ENCODE assay signal across 27 cellular contexts in genomic region chr17:64209356-64209941, GRCh38. TPM values are rescaled to one million over a fixed set of nuclear protein-coding genes. Genes with fewer than 3 reads are reported as not detected.
DNase-seq lines count a peak whose midpoint lies in the region; ATAC-seq, FAIRE-seq and TF ChIP-seq lines count a peak whose summit lies in the region.
"Had no signal": no experiment of that assay in that cellular context is flagged by ENCODE, and none has a peak within 500 bp of the region (broad histone marks: within the 10 kb centered on the region; RNA-seq: fewer than 3 reads in every experiment).

No MANE protein-coding gene starts in this region.

- no peaks in the 10 kb centered on the region for H3K27me3 Mint-ChIP-seq in WTC11 (ENCODE audit: low read depth)
- H3K27me3 Mint-ChIP-seq: activated CD8-positive, alpha-beta memory T cell treated with anti-CD3 and anti-CD28 coated beads, Interleukin-2, amount 10 ng/mL, durations not matched to agents 7 days and 5 days; stimulated activated naive CD8-positive, alpha-beta T cell treated with anti-CD3 and anti-CD28 coated beads, Interleukin-15, amount 100 ng/mL, for 72 hours had no signal

- H3K79me2 ChIP-seq in keratinocyte (ENCODE audit: control insufficient read depth, insufficient read depth, low read length), result peaks cover 54% of the 10 kb centered on the region

- H3K36me3 ChIP-seq in right atrium auricular region, result peaks cover 22% of the 10 kb centered on the region
- H3K36me3 ChIP-seq in keratinocyte (ENCODE audit: control insufficient read depth in 2 of 2, extremely low read depth in 1 of 2, insufficient read depth in 2 of 2, low read length in 2 of 2), result peaks cover 11 to 20% of the 10 kb centered on the region in 2 experiments

- H2AFZ ChIP-seq in keratinocyte (ENCODE audit: control insufficient read depth, low read length), result no peak overlapping the region

- ATAC-seq in Right ventricle myocardium superior (ENCODE audit: poor library complexity), result peak; percentile 26
- ATAC-seq in WTC11, result no peak
- ATAC-seq in GM19467 (IDR thresholded peaks at IDR 0.05; ENCODE audit: unreplicated experiment), result no peak
- no peak for ATAC-seq in HG03442 (IDR thresholded peaks at IDR 0.05; ENCODE audit: unreplicated experiment)
- ATAC-seq: A549; activated CD8-positive, alpha-beta memory T cell treated with anti-CD3 and anti-CD28 coated beads, Interleukin-2, amount 10 ng/mL, durations not matched to agents 7 days and 5 days; left lobe of liver; stimulated activated naive CD8-positive, alpha-beta T cell treated with anti-CD3 and anti-CD28 coated beads, Interleukin-15, amount 100 ng/mL, for 72 hours had no signal

- H4K20me1 ChIP-seq in keratinocyte (ENCODE audit: control insufficient read depth, extremely low read depth, insufficient read depth, low read length), result no peaks in the 10 kb centered on the region

- no peaks in the 10 kb centered on the region for H3K9me3 Mint-ChIP-seq in WTC11
- H3K9me3 Mint-ChIP-seq: activated naive CD4-positive, alpha-beta T cell treated with anti-CD3 and anti-CD28 coated beads for 36 hours; nephron progenitor cell; stimulated activated naive CD8-positive, alpha-beta T cell treated with anti-CD3 and anti-CD28 coated beads, Interleukin-15, amount 100 ng/mL, for 72 hours had no signal

- FAIRE-seq in keratinocyte (lab: Jason Lieb, UNC), result no peak
- FAIRE-seq: A549, endometrium had no signal

- no peak overlapping the region for H3K4me3 Mint-ChIP-seq in WTC11
- H3K4me3 Mint-ChIP-seq: activated CD8-positive, alpha-beta memory T cell treated with anti-CD3 and anti-CD28 coated beads, Interleukin-2, amount 10 ng/mL, durations not matched to agents 7 days and 5 days; activated naive CD4-positive, alpha-beta T cell treated with anti-CD3 and anti-CD28 coated beads for 36 hours; nephron progenitor cell; stimulated activated naive CD8-positive, alpha-beta T cell treated with anti-CD3 and anti-CD28 coated beads, Interleukin-15, amount 100 ng/mL, for 72 hours had no signal

- TF ChIP-seq CTCF in right atrium auricular region (IDR thresholded peaks at IDR 0.05) (no peak), WTC11 (IDR thresholded peaks at IDR 0.05) (no peak), keratinocyte (optimal IDR thresholded peaks at IDR 0.05 in 1 of 3, IDR thresholded peaks at IDR 0.05 in 1 of 3, conservative IDR thresholded peaks at IDR 0.05 in 1 of 3; ENCODE audit: extremely low read depth in 1 of 3, insufficient read depth in 2 of 3, low read length in 3 of 3) (no peak)

- peak overlapping the region; percentile 60 for H3K4me2 ChIP-seq in keratinocyte (ENCODE audit: control insufficient read depth, extremely low read depth, insufficient read depth, low read depth, low read length)
- H3K4me2 ChIP-seq: A549 had no signal

- H3K4me3 ChIP-seq in right atrium auricular region (no peak overlapping the region), keratinocyte (ENCODE audit: control insufficient read depth in 2 of 3, extremely low read depth in 1 of 3, insufficient read depth in 2 of 3, low read depth in 1 of 3, low read length in 3 of 3) (no peak overlapping the region)
- H3K4me3 ChIP-seq: A549, SK-N-MC, transverse colon had no signal

- dilution Hi-C loops in keratinocyte (cut with MboI; ENCODE audit: extremely low pct_ligation_motif_present, low sequenced_read_pairs), result no loop called here

- H3K4me1 ChIP-seq in right atrium auricular region (peaks cover 0 to 8% of the 10 kb centered on the region in 2 donors), keratinocyte (ENCODE audit: control insufficient read depth, extremely low read depth, insufficient read depth, low read length) (peaks cover 18% of the 10 kb centered on the region)
- H3K4me1 ChIP-seq: A549, BE2C had no signal

- no peak overlapping the region for H3K9ac ChIP-seq in keratinocyte (ENCODE audit: control insufficient read depth, extremely low read depth, insufficient read depth, low read length)

- H3K36me3 Mint-ChIP-seq in WTC11, result peaks cover 15% of the 10 kb centered on the region

- intact Hi-C loops in Right ventricle myocardium superior (cut with DNase I), result no loop called here

- peak overlapping the region; percentile 55 for H3K27ac Mint-ChIP-seq in WTC11
- H3K27ac Mint-ChIP-seq: activated CD8-positive, alpha-beta memory T cell treated with anti-CD3 and anti-CD28 coated beads, Interleukin-2, amount 10 ng/mL, durations not matched to agents 7 days and 5 days; activated naive CD4-positive, alpha-beta T cell treated with anti-CD3 and anti-CD28 coated beads for 36 hours; nephron progenitor cell; stimulated activated naive CD8-positive, alpha-beta T cell treated with anti-CD3 and anti-CD28 coated beads, Interleukin-15, amount 100 ng/mL, for 72 hours had no signal

- H3K9me3 ChIP-seq in right atrium auricular region (no peaks in the 10 kb centered on the region), keratinocyte (ENCODE audit: control insufficient read depth, low read depth, low read length) (no peaks in the 10 kb centered on the region)
- H3K9me3 ChIP-seq: A549, BE2C, transverse colon had no signal

- CTCF ChIA-PET in WTC11 (lab: Charles Lee), result interaction anchor here (1.2 kb wide), 1 partner anchor 27 kb away, joined by 5 read pairs; no protein-coding TSS in a partner anchor

- H3K27ac ChIP-seq in right atrium auricular region (no peak overlapping the region), keratinocyte (ENCODE audit: control insufficient read depth, insufficient read depth, low read length) (peak overlapping the region; percentile 61), temporal lobe (ENCODE audit: low read depth, low read length) (peak overlapping the region; percentile 38)
- H3K27ac ChIP-seq: A549, SK-N-MC, VCaP had no signal

- H3K4me1 Mint-ChIP-seq in WTC11, result peaks cover 23% of the 10 kb centered on the region

- no peaks in the 10 kb centered on the region for H3K27me3 ChIP-seq in right atrium auricular region
- H3K27me3 ChIP-seq in keratinocyte (ENCODE audit: control insufficient read depth, extremely low read depth, insufficient read depth, low read length), result no peaks in the 10 kb centered on the region
- H3K27me3 ChIP-seq: BE2C, transverse colon had no signal

- DNase-seq in Right ventricle myocardium superior (no peak), right atrium auricular region (ENCODE audit: low spot score) (no peak), WTC11 (ENCODE audit: low spot score) (no peak), keratinocyte (ENCODE audit: low read depth, low spot score) (no peak), kidney tubule cell (ENCODE audit: low spot score) (no peak)
- DNase-seq: activated CD4-positive, alpha-beta T cell treated with anti-CD3 and anti-CD28 coated beads, Interleukin-2, amount 50 U/mL, for 1 hour; activated CD8-positive, alpha-beta memory T cell treated with anti-CD3 and anti-CD28 coated beads, Interleukin-2, amount 10 ng/mL, durations not matched to agents 7 days and 5 days; activated naive CD4-positive, alpha-beta T cell treated with anti-CD3 and anti-CD28 coated beads for 36 hours; BE2C; DMS153; glutamatergic neuron; KG1; NCI-H1694; NCI-H2171; NCI-H510A treated with DMSO at 0.1 percent for 48 hours; nephron progenitor cell; stimulated activated naive CD8-positive, alpha-beta T cell treated with anti-CD3 and anti-CD28 coated beads, Interleukin-15, amount 100 ng/mL, for 72 hours; T-helper 2 cell; transverse colon had no signal

- POLR2A ChIA-PET in WTC11 (lab: Charles Lee), result no interaction called here

- peaks cover 2% of the 10 kb centered on the region for H3K9me1 ChIP-seq in keratinocyte (ENCODE audit: control insufficient read depth, extremely low read depth, insufficient read depth, low read length)

TF ChIP-seq in WTC11, 78 proteins besides CTCF, POLR2A, EP300 and RAD21:
- TF ChIP-seq ESRRA (CRISPR knock-in tag; IDR thresholded peaks at IDR 0.05; ENCODE audit: borderline replicate concordance) (no peak), USF1 (CRISPR knock-in tag; IDR thresholded peaks at IDR 0.05) (no peak), ZNF671 (CRISPR knock-in tag; IDR thresholded peaks at IDR 0.05) (no peak)

RNA-seq across cellular contexts. Expression of gene TEX2, which starts 53.6 kb away (rescaled TPM):
- total RNA-seq in Right ventricle myocardium superior, result 54.0 TPM
- total RNA-seq in right atrium auricular region, result 10 to 100 TPM; 42.6 to 44.4 TPM
- total RNA-seq in WTC11 (2021), result 10.8 to 13.3 TPM (median 12.2 TPM) in 3 replicates
- polyA plus RNA-seq in keratinocyte, result 44.4 to 49.6 TPM (median 47.9 TPM) in 3 replicates
- 23.4 TPM for polyA plus RNA-seq in keratinocyte (2011; ENCODE audit: low read depth)
- polyA plus RNA-seq in keratinocyte (2011; cell fraction: cytosol; rRNA removed), result 34.4 and 42.9 TPM in 2 replicates
- polyA plus RNA-seq in keratinocyte (2011; cell fraction: nucleus; rRNA removed), result 82.2 and 88.8 TPM in 2 replicates
- 23.1 and 42.4 TPM in 2 replicates for polyA plus RNA-seq in keratinocyte (2012; ENCODE audit: low replicate concordance)
- polyA minus RNA-seq in keratinocyte, result 57.3 to 71.5 TPM (median 60.5 TPM) in 3 replicates
- polyA minus RNA-seq in keratinocyte (2011; cell fraction: cytosol; rRNA and poly(A)+ RNA removed), result 33.0 TPM
- 64.4 and 97.0 TPM in 2 replicates for polyA minus RNA-seq in keratinocyte (2011; cell fraction: nucleus; rRNA and poly(A)+ RNA removed)
- total RNA-seq in temporal lobe, result 30.5 TPM

Comparison
In these comparisons a context has a peak if more than half of its experiments do, and no peak if none do; other contexts are left out.
1. H3K27ac ChIP-seq: peak in keratinocyte (single experiment) and temporal lobe (single experiment); none in right atrium auricular region (0 of 2).